ENCODE assay signal across 13 cellular contexts in the genomic region with DNA sequence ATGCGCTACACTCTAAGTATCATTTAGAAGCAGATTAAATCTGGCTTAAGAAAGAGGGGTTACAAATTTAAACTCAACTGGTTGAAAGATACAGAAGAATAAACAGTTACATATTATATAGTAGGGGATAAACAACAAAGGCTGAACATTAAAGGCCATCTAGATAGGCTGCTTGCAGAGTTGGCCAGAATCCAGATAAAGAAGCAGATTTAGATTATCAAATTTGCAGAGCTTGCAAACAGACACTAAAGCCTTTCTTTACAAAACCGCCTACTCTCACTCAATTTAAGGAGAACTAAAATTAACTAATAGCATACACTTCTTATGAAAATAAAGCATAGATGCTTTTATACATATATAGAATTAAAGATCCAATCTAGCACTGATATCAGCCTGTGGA.
DNase-seq lines count a peak whose midpoint lies in the region; ATAC-seq and TF ChIP-seq lines count a peak whose summit lies in the region.
"Had no signal": no experiment of that assay in that cellular context is flagged by ENCODE, and none has a peak within 500 bp of the region (broad histone marks: within the 10 kb centered on the region; RNA-seq: fewer than 3 reads in every experiment).

No MANE protein-coding gene starts in this region.

- no peaks in the 10 kb centered on the region for H3K27me3 Mint-ChIP-seq in brain
- H3K27me3 Mint-ChIP-seq: activated CD4-positive, alpha-beta T cell treated with anti-CD3 and anti-CD28 coated beads, Interleukin-2, amount 10 ng/mL, durations not matched to agents 24 days and 14 days had no signal

- peak; percentile 9 for DNase-seq in NCI-H748 (lab: John Stamatoyannopoulos, UW; ENCODE audit: unreplicated experiment)
- no peak for DNase-seq in NCI-H748 treated with DMSO at 0.1 percent for 48 hours (lab: John Stamatoyannopoulos, UW)
- no peak for DNase-seq in lower lobe of right lung
- DNase-seq in thyroid gland = no peak
- no peak for DNase-seq in GOT3 (lab: John Stamatoyannopoulos, UW)
- DNase-seq in ecto neural progenitor cell (ENCODE audit: low spot score) = no peak
- DNase-seq: activated CD4-positive, alpha-beta T cell treated with anti-CD3 and anti-CD28 coated beads, Interleukin-2, amount 10 ng/mL, durations not matched to agents 24 days and 14 days; activated naive CD4-positive, alpha-beta T cell; endodermal cell; GDM1; NCI-H2029 had no signal

- ATAC-seq in lower lobe of right lung = no peak
- ATAC-seq in GM19324 (IDR thresholded peaks at IDR 0.05; ENCODE audit: low FRiP score, unreplicated experiment) = no peak

- H3K4me1 ChIP-seq in lower lobe of right lung (peaks cover 37% of the 10 kb centered on the region), thyroid gland (peaks cover 44 to 53% of the 10 kb centered on the region in 2 donors)

- peak overlapping the region in 4 of 5 experiments; percentile 6 to 42 (median 16) for H3K4me3 Mint-ChIP-seq in brain
- H3K4me3 Mint-ChIP-seq: activated CD4-positive, alpha-beta T cell treated with anti-CD3 and anti-CD28 coated beads, Interleukin-2, amount 10 ng/mL, durations not matched to agents 24 days and 14 days; endodermal cell had no signal

- H3K27ac ChIP-seq in lower lobe of right lung (peak overlapping the region; percentile 27), thyroid gland (peak overlapping the region; percentile 23 to 77 (median 55))

- H3K27ac Mint-ChIP-seq in brain = peak overlapping the region in 4 of 5 experiments; percentile 10 to 57 (median 42)
- H3K27ac Mint-ChIP-seq: activated CD4-positive, alpha-beta T cell treated with anti-CD3 and anti-CD28 coated beads, Interleukin-2, amount 10 ng/mL, durations not matched to agents 24 days and 14 days; endodermal cell had no signal

- peaks cover 27% of the 10 kb centered on the region for H3K36me3 Mint-ChIP-seq in brain

- H3K27me3 ChIP-seq in lower lobe of right lung (ENCODE audit: low read depth) = no peaks in the 10 kb centered on the region
- no peaks in the 10 kb centered on the region for H3K27me3 ChIP-seq in thyroid gland

- no peak for TF ChIP-seq POLR2A in thyroid gland (IDR thresholded peaks at IDR 0.05)

- no peaks in the 10 kb centered on the region for H3K9me3 Mint-ChIP-seq in brain
- H3K9me3 Mint-ChIP-seq: activated CD4-positive, alpha-beta T cell treated with anti-CD3 and anti-CD28 coated beads, Interleukin-2, amount 10 ng/mL, durations not matched to agents 24 days and 14 days; endodermal cell had no signal

- 90 to 91% methylated on average over 2 of the region's 2 CpGs for WGBS in thyroid gland, 2 donors

- peaks cover 54% of the 10 kb centered on the region for H3K4me1 Mint-ChIP-seq in brain

- H3K4me3 ChIP-seq in lower lobe of right lung = no peak overlapping the region
- H3K4me3 ChIP-seq in thyroid gland (replicated peaks in 1 of 3) = no peak overlapping the region

- H3K36me3 ChIP-seq in lower lobe of right lung (peaks cover 45% of the 10 kb centered on the region), thyroid gland (peaks cover 10 to 26% of the 10 kb centered on the region in 2 donors)

- H3K9me3 ChIP-seq in lower lobe of right lung (no peaks in the 10 kb centered on the region), thyroid gland (no peaks in the 10 kb centered on the region)

- TF ChIP-seq CTCF in brain (conservative IDR thresholded peaks at IDR 0.05) (no peak), lower lobe of right lung (IDR thresholded peaks at IDR 0.05) (no peak), thyroid gland (IDR thresholded peaks at IDR 0.05) (no peak)

- intact Hi-C loops in lower lobe of right lung (cut with DNase I) (no loop called here), thyroid gland (cut with DNase I) (loop anchor here (10.0 kb wide), 1 partner anchor 47 kb away; no protein-coding TSS in a partner anchor)
